ENCODE assay signal across 16 cellular contexts in the genomic region with DNA sequence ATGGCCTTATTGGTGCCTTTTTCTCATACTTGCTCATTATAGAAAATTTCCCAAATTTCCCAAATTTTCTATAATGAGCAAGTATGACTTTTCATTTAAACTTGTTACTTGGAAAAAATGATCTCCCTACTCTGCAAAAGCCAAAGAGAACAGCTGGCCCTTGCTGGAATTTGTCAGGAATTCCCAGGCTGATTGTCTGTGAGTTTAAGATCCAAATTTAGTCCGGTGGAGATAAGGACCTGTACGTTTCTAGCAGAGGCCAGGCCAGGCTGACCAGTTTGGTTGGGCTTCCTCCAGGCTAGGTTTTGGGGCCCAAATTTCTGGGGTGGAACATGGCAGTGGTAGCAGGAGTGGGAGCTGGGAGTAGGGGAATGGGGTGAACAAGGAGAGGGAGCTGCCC. TPM values are rescaled to one million over a fixed set of nuclear protein-coding genes. Genes with fewer than 3 reads are reported as not detected.
A peak's percentile ranks its signal among the peaks of the same experiment; 100 is the strongest.
DNase-seq lines count a peak whose midpoint lies in the region; ATAC-seq and TF ChIP-seq lines count a peak whose summit lies in the region.
"Had no signal": no experiment of that assay in that cellular context is flagged by ENCODE, and none has a peak within 500 bp of the region (broad histone marks: within the 10 kb centered on the region; RNA-seq: fewer than 3 reads in every experiment).

No MANE protein-coding gene starts in this region.

- H3K9me3 Mint-ChIP-seq in nephron progenitor cell = no peaks in the 10 kb centered on the region
- H3K9me3 Mint-ChIP-seq: activated naive CD8-positive, alpha-beta T cell treated with anti-CD3 and anti-CD28 coated beads for 36 hours had no signal

- no peak overlapping the region for H3K9ac ChIP-seq in rectal smooth muscle tissue (ENCODE audit: low read length)

- H3K4me1 Mint-ChIP-seq in nephron progenitor cell = peaks cover 25% of the 10 kb centered on the region

- H3K4me3 ChIP-seq in AG04450 (ENCODE audit: low read depth, low read length) (no peak overlapping the region), rectal smooth muscle tissue (ENCODE audit: low read length) (no peak overlapping the region), body of pancreas (no peak overlapping the region)
- H3K4me3 ChIP-seq: A549, HAP-1 had no signal

- no peak for TF ChIP-seq POLR2A in body of pancreas (IDR thresholded peaks at IDR 0.05)

- TF ChIP-seq CTCF in AG04450 (IDR thresholded peaks at IDR 0.05; ENCODE audit: low read depth, low read length) = no peak
- TF ChIP-seq CTCF in body of pancreas (IDR thresholded peaks at IDR 0.05) = no peak
- no peak for TF ChIP-seq CTCF in nephron progenitor cell (IDR thresholded peaks at IDR 0.05)

- DNase-seq in AG04450 (ENCODE audit: low read depth, low spot score) (no peak), astrocyte of the hippocampus (ENCODE audit: low read depth, low spot score) (peak; percentile 31), left ventricle myocardium superior (peak; percentile 60), DMS79 treated with DMSO at 0.1 percent for 48 hours (lab: John Stamatoyannopoulos, UW) (no peak), body of pancreas (no peak), C1 segment of cervical spinal cord (lab: John Stamatoyannopoulos, UW) (no peak), nephron progenitor cell (no peak)
- DNase-seq: activated CD4-positive, alpha-beta T cell treated with anti-CD3 and anti-CD28 coated beads for 1 hour; activated naive CD8-positive, alpha-beta T cell treated with anti-CD3 and anti-CD28 coated beads for 36 hours; NCI-H1417; NCI-H446 treated with DMSO at 0.1 percent for 48 hours; OCI-M1; stimulated activated CD4-positive, alpha-beta T cell treated with anti-CD3 and anti-CD28 coated beads, Interleukin-2, amount 100 ng/mL, for 48 hours had no signal

- intact Hi-C loops in left ventricle myocardium superior (cut with micrococcal nuclease) (loop anchor here (10.0 kb wide), 1 partner anchor 48 kb away; a partner anchor contains a TSS), body of pancreas (cut with DNase I) (no loop called here)

- no peak overlapping the region for H3K27ac Mint-ChIP-seq in nephron progenitor cell
- H3K27ac Mint-ChIP-seq: activated naive CD8-positive, alpha-beta T cell treated with anti-CD3 and anti-CD28 coated beads for 36 hours had no signal

- peaks cover 39% of the 10 kb centered on the region for H3K4me1 ChIP-seq in rectal smooth muscle tissue (ENCODE audit: control insufficient read depth, insufficient read depth, low read length)
- peaks cover 32% of the 10 kb centered on the region for H3K4me1 ChIP-seq in body of pancreas

- WGBS in body of pancreas, 2 donors = 7 to 13% methylated on average over 2 of the region's 2 CpGs

- H3K36me3 ChIP-seq in rectal smooth muscle tissue (ENCODE audit: control insufficient read depth, insufficient read depth, low read length) = no peaks in the 10 kb centered on the region
- H3K36me3 ChIP-seq in body of pancreas (replicated peaks in 1 of 2; ENCODE audit: insufficient read depth in 1 of 2, low read depth in 2 of 2) = no peaks in the 10 kb centered on the region
- H3K36me3 ChIP-seq: HAP-1 had no signal

- H3K4me3 Mint-ChIP-seq in nephron progenitor cell = no peak overlapping the region
- H3K4me3 Mint-ChIP-seq: activated naive CD8-positive, alpha-beta T cell treated with anti-CD3 and anti-CD28 coated beads for 36 hours had no signal

- POLR2A ChIA-PET in AG04450 (lab: Yijun Ruan, JAX) = no interaction called here

- H3K27me3 ChIP-seq in AG04450 (ENCODE audit: control insufficient read depth, insufficient read depth, low read length) (no peaks in the 10 kb centered on the region), rectal smooth muscle tissue (ENCODE audit: control insufficient read depth, insufficient read depth, low read length) (no peaks in the 10 kb centered on the region), body of pancreas (no peaks in the 10 kb centered on the region)

- no peaks in the 10 kb centered on the region; the same call in 1 of the 2 replicates for H3K9me3 ChIP-seq in AG04450 (ENCODE audit: control insufficient read depth, insufficient read depth, low read length)
- no peaks in the 10 kb centered on the region for H3K9me3 ChIP-seq in body of pancreas
- H3K9me3 ChIP-seq: A549, HAP-1 had no signal

- CTCF ChIA-PET in AG04450 (lab: Charles Lee) = interaction anchor here (3.6 kb wide), 1 partner anchor 212 kb away, joined by 41 read pairs; no protein-coding TSS in a partner anchor

- peaks cover 46% of the 10 kb centered on the region for H3K27me3 Mint-ChIP-seq in nephron progenitor cell (ENCODE audit: low read depth, poor library complexity)
- H3K27me3 Mint-ChIP-seq: activated naive CD8-positive, alpha-beta T cell treated with anti-CD3 and anti-CD28 coated beads for 36 hours had no signal

- H3K27ac ChIP-seq in AG04450 (ENCODE audit: low read depth, low read length) = peak overlapping the region; percentile 31
- peak overlapping the region; percentile 5 for H3K27ac ChIP-seq in rectal smooth muscle tissue (ENCODE audit: low read depth, low read length)
- H3K27ac ChIP-seq in body of pancreas = peak overlapping the region in 2 of 4 donors; percentile 33 to 37
- H3K27ac ChIP-seq: A549 had no signal

- ATAC-seq in left ventricle myocardium superior = peak; percentile 18
- no peak for ATAC-seq in body of pancreas
- ATAC-seq: A549 had no signal

- H3K36me3 Mint-ChIP-seq in nephron progenitor cell (ENCODE audit: low read depth) = no peaks in the 10 kb centered on the region
- H3K36me3 Mint-ChIP-seq: activated naive CD8-positive, alpha-beta T cell treated with anti-CD3 and anti-CD28 coated beads for 36 hours had no signal

RNA-seq across cellular contexts. Expression of a gene that starts 51.9 kb away (rescaled TPM):
- polyA plus RNA-seq in AG04450 (2011; rRNA removed) = 1.8 and 2.0 TPM in 2 replicates
- 3.4 and 4.1 TPM in 2 replicates for polyA minus RNA-seq in AG04450 (2011; rRNA and poly(A)+ RNA removed)
- total RNA-seq in left ventricle myocardium superior (32.0 TPM), body of pancreas (10 to 100 TPM in 1 of 2 donors, 1 to 10 TPM in 1; 9.9 to 12.2 TPM)

Comparison
In these comparisons a context has a peak if more than half of its experiments do, and no peak if none do; other contexts are left out.
1. DNase-seq: peak in astrocyte of the hippocampus (single experiment) and left ventricle myocardium superior (single experiment); none in AG04450 (single experiment), DMS79 treated with DMSO at 0.1 percent for 48 hours (single experiment), body of pancreas (0 of 4), C1 segment of cervical spinal cord (0 of 14) and nephron progenitor cell (single experiment).